Comparison of ENCODE assay signal across 1 cellular context in the genomic region with DNA sequence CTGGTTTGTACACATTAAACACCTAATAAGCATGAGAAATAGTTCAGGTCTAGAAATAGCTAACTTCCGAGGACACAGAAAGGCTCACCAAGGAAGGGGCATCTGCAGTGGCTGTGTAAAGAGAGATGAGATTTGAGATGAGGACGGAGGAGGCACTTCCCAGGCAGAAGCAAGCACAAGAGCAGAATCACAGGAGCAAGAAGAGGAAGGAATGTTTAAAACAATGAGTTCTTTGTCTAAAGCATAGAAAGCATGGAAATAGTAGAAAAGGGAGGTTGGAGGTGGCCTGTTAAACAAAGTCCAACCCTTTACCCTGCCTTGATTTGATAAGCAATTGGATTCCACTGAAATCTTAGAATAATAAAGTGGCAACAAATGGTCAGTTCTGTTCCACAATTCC.
TF ChIP-seq lines count a peak whose summit lies in the region.

No MANE protein-coding gene starts in this region.

TF ChIP-seq in A549, 52 proteins besides CTCF, POLR2A, EP300 and RAD21 (continued from another document):
- no peak for TF ChIP-seq HES2 (IDR thresholded peaks at IDR 0.05)
